1 cellular context compared by ENCODE assay signal in the genomic region with DNA sequence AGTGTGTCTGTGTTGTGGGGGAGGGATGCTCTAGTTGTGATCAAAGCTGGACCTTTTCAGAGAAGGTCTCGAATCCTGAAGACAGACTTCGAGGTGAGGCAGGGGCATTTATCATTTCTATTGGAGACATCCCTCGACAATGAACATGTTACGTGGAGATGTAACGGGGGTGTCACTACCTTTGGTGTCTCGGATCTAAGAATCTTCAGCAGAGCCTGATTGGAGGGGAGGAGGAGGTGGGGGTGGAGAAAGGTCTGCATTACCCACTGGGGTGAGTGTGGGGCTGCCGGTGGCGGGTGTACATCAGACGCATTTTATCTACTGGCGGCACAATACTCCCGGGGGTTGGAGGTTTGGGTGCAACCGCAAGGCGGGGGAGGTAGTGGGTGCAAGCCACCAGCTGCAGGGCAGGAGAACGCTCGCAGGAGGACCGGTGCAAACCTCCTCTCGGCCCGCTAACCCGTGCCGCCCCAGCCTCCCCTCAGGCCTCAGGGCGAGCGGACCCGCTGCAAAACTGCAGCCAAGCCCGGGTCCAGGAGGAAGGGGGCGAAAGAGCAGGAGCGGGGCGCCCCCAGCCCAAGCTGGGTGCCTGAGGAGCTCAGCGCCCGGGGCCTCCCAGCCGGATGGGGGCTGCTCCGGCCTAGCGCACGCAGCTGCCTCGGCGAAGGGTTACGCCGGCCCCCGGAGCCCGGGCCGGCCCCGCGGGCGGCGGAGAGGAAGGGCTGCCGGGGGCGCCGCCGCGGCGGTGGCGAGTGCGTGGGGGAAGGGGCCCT.
TF ChIP-seq lines count a peak whose summit lies in the region.

No MANE protein-coding gene starts in this region.

TF ChIP-seq in HEK293, 187 proteins besides CTCF, POLR2A, EP300 and RAD21 (continued from another document and continues in another):
- TF ChIP-seq BCL11A (tag by site-specific recombination; IDR thresholded peaks at IDR 0.05; ENCODE audit: low read depth) (peak; percentile 39; the same call in 1 of the 2 replicates), GLI4 (tag by site-specific recombination; IDR thresholded peaks at IDR 0.05) (no peak), ZFP69B (tag by site-specific recombination; IDR thresholded peaks at IDR 0.05) (peak; percentile 33; the same call in 1 of the 2 replicates), ZBTB48 (tag by site-specific recombination; IDR thresholded peaks at IDR 0.05) (0 out of 2 replicates have a peak, but pooled peaks have one; percentile 18), ZFHX2 (tag by site-specific recombination; conservative IDR thresholded peaks at IDR 0.05) (peak; percentile 89), ZXDB (tag by site-specific recombination; IDR thresholded peaks at IDR 0.05) (peak; percentile 52; the same call in 1 of the 2 replicates), GLIS1 (tag by site-specific recombination; IDR thresholded peaks at IDR 0.05) (peak; percentile 53; the same call in 1 of the 2 replicates), WT1 (tag by site-specific recombination; IDR thresholded peaks at IDR 0.05) (peak; percentile 44; the same call in 1 of the 2 replicates), ZNF777 (tag by site-specific recombination; IDR thresholded peaks at IDR 0.05; ENCODE audit: borderline replicate concordance) (no peak), ZNF341 (tag by site-specific recombination; IDR thresholded peaks at IDR 0.05; ENCODE audit: low read depth) (peak; percentile 42; the same call in 1 of the 2 replicates), KLF8 (tag by site-specific recombination; IDR thresholded peaks at IDR 0.05) (peak; percentile 29; the same call in 1 of the 2 replicates), ZNF501 (tag by site-specific recombination; IDR thresholded peaks at IDR 0.05) (0 out of 2 replicates have a peak, but pooled peaks have one; percentile 67), ZBTB7A (tag by site-specific recombination; IDR thresholded peaks at IDR 0.05; ENCODE audit: low read depth) (peak; percentile 71), KLF1 (tag by site-specific recombination; IDR thresholded peaks at IDR 0.05) (peak; percentile 25), ZNF629 (tag by site-specific recombination; IDR thresholded peaks at IDR 0.05) (peak; percentile 66), ZNF670 (tag by site-specific recombination; IDR thresholded peaks at IDR 0.05; ENCODE audit: low read depth) (no peak), ZEB2 (tag by site-specific recombination; IDR thresholded peaks at IDR 0.05) (peak; percentile 63), SP3 (tag by site-specific recombination; IDR thresholded peaks at IDR 0.05) (peak; percentile 66), ZNF423 (tag by site-specific recombination; IDR thresholded peaks at IDR 0.05) (peak; percentile 66), KLF16 (tag by site-specific recombination; IDR thresholded peaks at IDR 0.05) (peak; percentile 72), ZBTB17 (tag by site-specific recombination; IDR thresholded peaks at IDR 0.05) (peak; percentile 66), ZNF600 (tag by site-specific recombination; IDR thresholded peaks at IDR 0.05) (peak; percentile 88), KLF9 (tag by site-specific recombination; IDR thresholded peaks at IDR 0.05; ENCODE audit: low read depth) (peak; percentile 38), REPIN1 (tag by site-specific recombination; IDR thresholded peaks at IDR 0.05; ENCODE audit: low read depth) (peak; percentile 41; the same call in 1 of the 2 replicates), ZNF2 (tag by site-specific recombination; IDR thresholded peaks at IDR 0.05) (peak; percentile 73; the same call in 1 of the 2 replicates)
- TF ChIP-seq, protein P1, sequence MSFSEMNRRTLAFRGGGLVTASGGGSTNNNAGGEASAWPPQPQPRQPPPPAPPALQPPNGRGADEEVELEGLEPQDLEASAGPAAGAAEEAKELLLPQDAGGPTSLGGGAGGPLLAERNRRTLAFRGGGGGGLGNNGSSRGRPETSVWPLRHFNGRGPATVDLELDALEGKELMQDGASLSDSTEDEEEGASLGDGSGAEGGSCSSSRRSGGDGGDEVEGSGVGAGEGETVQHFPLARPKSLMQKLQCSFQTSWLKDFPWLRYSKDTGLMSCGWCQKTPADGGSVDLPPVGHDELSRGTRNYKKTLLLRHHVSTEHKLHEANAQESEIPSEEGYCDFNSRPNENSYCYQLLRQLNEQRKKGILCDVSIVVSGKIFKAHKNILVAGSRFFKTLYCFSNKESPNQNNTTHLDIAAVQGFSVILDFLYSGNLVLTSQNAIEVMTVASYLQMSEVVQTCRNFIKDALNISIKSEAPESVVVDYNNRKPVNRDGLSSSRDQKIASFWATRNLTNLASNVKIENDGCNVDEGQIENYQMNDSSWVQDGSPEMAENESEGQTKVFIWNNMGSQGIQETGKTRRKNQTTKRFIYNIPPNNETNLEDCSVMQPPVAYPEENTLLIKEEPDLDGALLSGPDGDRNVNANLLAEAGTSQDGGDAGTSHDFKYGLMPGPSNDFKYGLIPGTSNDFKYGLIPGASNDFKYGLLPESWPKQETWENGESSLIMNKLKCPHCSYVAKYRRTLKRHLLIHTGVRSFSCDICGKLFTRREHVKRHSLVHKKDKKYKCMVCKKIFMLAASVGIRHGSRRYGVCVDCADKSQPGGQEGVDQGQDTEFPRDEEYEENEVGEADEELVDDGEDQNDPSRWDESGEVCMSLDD (tag by site-specific recombination; IDR thresholded peaks at IDR 0.05): peak; percentile 79
- TF ChIP-seq, protein P2, sequence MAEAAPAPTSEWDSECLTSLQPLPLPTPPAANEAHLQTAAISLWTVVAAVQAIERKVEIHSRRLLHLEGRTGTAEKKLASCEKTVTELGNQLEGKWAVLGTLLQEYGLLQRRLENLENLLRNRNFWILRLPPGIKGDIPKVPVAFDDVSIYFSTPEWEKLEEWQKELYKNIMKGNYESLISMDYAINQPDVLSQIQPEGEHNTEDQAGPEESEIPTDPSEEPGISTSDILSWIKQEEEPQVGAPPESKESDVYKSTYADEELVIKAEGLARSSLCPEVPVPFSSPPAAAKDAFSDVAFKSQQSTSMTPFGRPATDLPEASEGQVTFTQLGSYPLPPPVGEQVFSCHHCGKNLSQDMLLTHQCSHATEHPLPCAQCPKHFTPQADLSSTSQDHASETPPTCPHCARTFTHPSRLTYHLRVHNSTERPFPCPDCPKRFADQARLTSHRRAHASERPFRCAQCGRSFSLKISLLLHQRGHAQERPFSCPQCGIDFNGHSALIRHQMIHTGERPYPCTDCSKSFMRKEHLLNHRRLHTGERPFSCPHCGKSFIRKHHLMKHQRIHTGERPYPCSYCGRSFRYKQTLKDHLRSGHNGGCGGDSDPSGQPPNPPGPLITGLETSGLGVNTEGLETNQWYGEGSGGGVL (tag by site-specific recombination; IDR thresholded peaks at IDR 0.05): peak; percentile 89
- TF ChIP-seq, protein P3, sequence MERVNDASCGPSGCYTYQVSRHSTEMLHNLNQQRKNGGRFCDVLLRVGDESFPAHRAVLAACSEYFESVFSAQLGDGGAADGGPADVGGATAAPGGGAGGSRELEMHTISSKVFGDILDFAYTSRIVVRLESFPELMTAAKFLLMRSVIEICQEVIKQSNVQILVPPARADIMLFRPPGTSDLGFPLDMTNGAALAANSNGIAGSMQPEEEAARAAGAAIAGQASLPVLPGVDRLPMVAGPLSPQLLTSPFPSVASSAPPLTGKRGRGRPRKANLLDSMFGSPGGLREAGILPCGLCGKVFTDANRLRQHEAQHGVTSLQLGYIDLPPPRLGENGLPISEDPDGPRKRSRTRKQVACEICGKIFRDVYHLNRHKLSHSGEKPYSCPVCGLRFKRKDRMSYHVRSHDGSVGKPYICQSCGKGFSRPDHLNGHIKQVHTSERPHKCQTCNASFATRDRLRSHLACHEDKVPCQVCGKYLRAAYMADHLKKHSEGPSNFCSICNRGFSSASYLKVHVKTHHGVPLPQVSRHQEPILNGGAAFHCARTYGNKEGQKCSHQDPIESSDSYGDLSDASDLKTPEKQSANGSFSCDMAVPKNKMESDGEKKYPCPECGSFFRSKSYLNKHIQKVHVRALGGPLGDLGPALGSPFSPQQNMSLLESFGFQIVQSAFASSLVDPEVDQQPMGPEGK (tag by site-specific recombination; IDR thresholded peaks at IDR 0.05): peak; percentile 92
- TF ChIP-seq, protein P4, sequence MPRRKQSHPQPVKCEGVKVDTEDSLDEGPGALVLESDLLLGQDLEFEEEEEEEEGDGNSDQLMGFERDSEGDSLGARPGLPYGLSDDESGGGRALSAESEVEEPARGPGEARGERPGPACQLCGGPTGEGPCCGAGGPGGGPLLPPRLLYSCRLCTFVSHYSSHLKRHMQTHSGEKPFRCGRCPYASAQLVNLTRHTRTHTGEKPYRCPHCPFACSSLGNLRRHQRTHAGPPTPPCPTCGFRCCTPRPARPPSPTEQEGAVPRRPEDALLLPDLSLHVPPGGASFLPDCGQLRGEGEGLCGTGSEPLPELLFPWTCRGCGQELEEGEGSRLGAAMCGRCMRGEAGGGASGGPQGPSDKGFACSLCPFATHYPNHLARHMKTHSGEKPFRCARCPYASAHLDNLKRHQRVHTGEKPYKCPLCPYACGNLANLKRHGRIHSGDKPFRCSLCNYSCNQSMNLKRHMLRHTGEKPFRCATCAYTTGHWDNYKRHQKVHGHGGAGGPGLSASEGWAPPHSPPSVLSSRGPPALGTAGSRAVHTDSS (tag by site-specific recombination; IDR thresholded peaks at IDR 0.05): no peak
- TF ChIP-seq, protein P5, sequence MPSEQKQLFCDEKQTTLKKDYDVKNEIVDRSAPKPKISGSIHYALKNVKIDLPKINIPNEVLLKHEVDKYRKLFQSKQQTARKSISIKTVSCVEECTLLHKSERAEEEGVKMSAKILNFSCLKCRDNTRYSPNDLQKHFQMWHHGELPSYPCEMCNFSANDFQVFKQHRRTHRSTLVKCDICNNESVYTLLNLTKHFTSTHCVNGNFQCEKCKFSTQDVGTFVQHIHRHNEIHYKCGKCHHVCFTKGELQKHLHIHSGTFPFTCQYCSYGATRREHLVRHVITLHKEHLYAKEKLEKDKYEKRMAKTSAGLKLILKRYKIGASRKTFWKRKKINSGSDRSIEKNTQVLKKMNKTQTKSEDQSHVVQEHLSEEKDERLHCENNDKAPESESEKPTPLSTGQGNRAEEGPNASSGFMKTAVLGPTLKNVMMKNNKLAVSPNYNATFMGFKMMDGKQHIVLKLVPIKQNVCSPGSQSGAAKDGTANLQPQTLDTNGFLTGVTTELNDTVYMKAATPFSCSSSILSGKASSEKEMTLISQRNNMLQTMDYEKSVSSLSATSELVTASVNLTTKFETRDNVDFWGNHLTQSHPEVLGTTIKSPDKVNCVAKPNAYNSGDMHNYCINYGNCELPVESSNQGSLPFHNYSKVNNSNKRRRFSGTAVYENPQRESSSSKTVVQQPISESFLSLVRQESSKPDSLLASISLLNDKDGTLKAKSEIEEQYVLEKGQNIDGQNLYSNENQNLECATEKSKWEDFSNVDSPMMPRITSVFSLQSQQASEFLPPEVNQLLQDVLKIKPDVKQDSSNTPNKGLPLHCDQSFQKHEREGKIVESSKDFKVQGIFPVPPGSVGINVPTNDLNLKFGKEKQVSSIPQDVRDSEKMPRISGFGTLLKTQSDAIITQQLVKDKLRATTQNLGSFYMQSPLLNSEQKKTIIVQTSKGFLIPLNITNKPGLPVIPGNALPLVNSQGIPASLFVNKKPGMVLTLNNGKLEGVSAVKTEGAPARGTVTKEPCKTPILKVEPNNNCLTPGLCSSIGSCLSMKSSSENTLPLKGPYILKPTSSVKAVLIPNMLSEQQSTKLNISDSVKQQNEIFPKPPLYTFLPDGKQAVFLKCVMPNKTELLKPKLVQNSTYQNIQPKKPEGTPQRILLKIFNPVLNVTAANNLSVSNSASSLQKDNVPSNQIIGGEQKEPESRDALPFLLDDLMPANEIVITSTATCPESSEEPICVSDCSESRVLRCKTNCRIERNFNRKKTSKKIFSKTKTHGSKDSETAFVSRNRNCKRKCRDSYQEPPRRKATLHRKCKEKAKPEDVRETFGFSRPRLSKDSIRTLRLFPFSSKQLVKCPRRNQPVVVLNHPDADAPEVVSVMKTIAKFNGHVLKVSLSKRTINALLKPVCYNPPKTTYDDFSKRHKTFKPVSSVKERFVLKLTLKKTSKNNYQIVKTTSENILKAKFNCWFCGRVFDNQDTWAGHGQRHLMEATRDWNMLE (tag by site-specific recombination; conservative IDR thresholded peaks at IDR 0.05; ENCODE audit: low read depth): no peak
- TF ChIP-seq, protein P6, sequence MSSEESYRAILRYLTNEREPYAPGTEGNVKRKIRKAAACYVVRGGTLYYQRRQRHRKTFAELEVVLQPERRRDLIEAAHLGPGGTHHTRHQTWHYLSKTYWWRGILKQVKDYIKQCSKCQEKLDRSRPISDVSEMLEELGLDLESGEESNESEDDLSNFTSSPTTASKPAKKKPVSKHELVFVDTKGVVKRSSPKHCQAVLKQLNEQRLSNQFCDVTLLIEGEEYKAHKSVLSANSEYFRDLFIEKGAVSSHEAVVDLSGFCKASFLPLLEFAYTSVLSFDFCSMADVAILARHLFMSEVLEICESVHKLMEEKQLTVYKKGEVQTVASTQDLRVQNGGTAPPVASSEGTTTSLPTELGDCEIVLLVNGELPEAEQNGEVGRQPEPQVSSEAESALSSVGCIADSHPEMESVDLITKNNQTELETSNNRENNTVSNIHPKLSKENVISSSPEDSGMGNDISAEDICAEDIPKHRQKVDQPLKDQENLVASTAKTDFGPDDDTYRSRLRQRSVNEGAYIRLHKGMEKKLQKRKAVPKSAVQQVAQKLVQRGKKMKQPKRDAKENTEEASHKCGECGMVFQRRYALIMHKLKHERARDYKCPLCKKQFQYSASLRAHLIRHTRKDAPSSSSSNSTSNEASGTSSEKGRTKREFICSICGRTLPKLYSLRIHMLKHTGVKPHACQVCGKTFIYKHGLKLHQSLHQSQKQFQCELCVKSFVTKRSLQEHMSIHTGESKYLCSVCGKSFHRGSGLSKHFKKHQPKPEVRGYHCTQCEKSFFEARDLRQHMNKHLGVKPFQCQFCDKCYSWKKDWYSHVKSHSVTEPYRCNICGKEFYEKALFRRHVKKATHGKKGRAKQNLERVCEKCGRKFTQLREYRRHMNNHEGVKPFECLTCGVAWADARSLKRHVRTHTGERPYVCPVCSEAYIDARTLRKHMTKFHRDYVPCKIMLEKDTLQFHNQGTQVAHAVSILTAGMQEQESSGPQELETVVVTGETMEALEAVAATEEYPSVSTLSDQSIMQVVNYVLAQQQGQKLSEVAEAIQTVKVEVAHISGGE (tag by site-specific recombination; conservative IDR thresholded peaks at IDR 0.05; ENCODE audit: low read depth): no peak; the same call in 1 of the 2 replicates
- TF ChIP-seq, protein P7, sequence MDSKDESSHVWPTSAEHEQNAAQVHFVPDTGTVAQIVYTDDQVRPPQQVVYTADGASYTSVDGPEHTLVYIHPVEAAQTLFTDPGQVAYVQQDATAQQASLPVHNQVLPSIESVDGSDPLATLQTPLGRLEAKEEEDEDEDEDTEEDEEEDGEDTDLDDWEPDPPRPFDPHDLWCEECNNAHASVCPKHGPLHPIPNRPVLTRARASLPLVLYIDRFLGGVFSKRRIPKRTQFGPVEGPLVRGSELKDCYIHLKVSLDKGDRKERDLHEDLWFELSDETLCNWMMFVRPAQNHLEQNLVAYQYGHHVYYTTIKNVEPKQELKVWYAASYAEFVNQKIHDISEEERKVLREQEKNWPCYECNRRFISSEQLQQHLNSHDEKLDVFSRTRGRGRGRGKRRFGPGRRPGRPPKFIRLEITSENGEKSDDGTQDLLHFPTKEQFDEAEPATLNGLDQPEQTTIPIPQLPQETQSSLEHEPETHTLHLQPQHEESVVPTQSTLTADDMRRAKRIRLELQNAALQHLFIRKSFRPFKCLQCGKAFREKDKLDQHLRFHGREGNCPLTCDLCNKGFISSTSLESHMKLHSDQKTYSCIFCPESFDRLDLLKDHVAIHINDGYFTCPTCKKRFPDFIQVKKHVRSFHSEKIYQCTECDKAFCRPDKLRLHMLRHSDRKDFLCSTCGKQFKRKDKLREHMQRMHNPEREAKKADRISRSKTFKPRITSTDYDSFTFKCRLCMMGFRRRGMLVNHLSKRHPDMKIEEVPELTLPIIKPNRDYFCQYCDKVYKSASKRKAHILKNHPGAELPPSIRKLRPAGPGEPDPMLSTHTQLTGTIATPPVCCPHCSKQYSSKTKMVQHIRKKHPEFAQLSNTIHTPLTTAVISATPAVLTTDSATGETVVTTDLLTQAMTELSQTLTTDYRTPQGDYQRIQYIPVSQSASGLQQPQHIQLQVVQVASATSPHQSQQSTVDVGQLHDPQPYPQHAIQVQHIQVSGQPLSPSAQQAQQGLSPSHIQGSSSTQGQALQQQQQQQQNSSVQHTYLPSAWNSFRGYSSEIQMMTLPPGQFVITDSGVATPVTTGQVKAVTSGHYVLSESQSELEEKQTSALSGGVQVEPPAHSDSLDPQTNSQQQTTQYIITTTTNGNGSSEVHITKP (tag by site-specific recombination; IDR thresholded peaks at IDR 0.05): peak; percentile 84
